15 cellular contexts compared by ENCODE assay signal in the genomic region with DNA sequence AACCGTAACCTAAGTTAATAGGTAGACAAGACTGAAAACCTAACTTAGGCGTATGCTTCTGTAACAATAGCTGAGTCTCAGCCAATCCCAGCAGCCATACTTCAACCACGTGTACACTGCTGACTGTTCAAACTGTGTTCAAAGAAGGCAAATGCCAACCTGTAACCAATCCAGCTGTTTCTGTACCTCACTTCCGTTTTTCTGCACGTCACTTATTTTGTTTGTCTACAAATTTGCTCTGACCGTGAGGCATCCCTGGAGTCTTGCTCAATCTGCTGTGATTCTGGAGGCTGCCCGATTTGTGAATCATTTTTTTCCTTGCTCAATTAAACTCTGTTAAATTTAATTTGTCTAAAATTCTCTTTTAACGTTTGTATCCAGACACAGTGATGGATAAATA. TPM values are rescaled to one million over a fixed set of nuclear protein-coding genes. Genes with fewer than 3 reads are reported as not detected.
A peak's percentile ranks its signal among the peaks of the same experiment; 100 is the strongest.
DNase-seq lines count a peak whose midpoint lies in the region; ATAC-seq, FAIRE-seq and TF ChIP-seq lines count a peak whose summit lies in the region.
"Had no signal": no experiment of that assay in that cellular context is flagged by ENCODE, and none has a peak within 500 bp of the region (broad histone marks: within the 10 kb centered on the region; RNA-seq: fewer than 3 reads in every experiment).

No MANE protein-coding gene starts in this region.

- CTCF ChIA-PET in IMR-90 (lab: Yijun Ruan, JAX) = no interaction called here

- peak overlapping the region; percentile 87; the same call in 1 of the 2 replicates for H3K23ac ChIP-seq in IMR-90 (ENCODE audit: low read depth, low read length)

- no CpG with 5 or more reads among the region's 8 CpGs for WGBS in IMR-90 (ENCODE audit: extremely low coverage in 2 of 2, insufficient read length in 1 of 2), 2 experiments

- no peak for TF ChIP-seq RAD21 in IMR-90 (IDR thresholded peaks at IDR 0.05; ENCODE audit: low read length)

- in situ Hi-C loops in IMR-90 (cut with MboI; ENCODE audit: low sequenced_read_pairs) = no loop called here

- no peaks in the 10 kb centered on the region for H4K20me1 ChIP-seq in IMR-90 (ENCODE audit: insufficient read depth, low read length)

- intact Hi-C loops in IMR-90 (cut with micrococcal nuclease) = loop anchor here (1.0 kb wide), 1 partner anchor 17 kb away; no protein-coding TSS in a partner anchor
- intact Hi-C loops in left lung (cut with DNase I) = no loop called here
- intact Hi-C loops in uterus (cut with DNase I; ENCODE audit: low total_unique reads) = no loop called here

- DNase-seq in IMR-90 (peak; percentile 82), bronchial epithelial cell (ENCODE audit: low read depth) (no peak), left lung (no peak), uterus (peak; percentile 36 to 38)
- no peak for DNase-seq in activated CD4-positive, alpha-beta T cell treated with anti-CD3 and anti-CD28 coated beads for 1 hour
- DNase-seq: activated CD8-positive, alpha-beta T cell treated with anti-CD3 and anti-CD28 coated beads for 36 hours; activated naive CD4-positive, alpha-beta T cell treated with Interleukin-2 at 50 U/mL for 16 hours; foreskin melanocyte; KG1; stimulated activated CD4-positive, alpha-beta T cell treated with anti-CD3 and anti-CD28 coated beads, Interleukin-2, amount 100 ng/mL, for 48 hours; stimulated activated naive CD8-positive, alpha-beta T cell treated with anti-CD3 and anti-CD28 coated beads, Interleukin-15, amount 100 ng/mL, for 72 hours had no signal

- peak overlapping the region; percentile 54; the same call in 1 of the 2 replicates for H2AK5ac ChIP-seq in IMR-90 (ENCODE audit: low read depth, low read length)

- TF ChIP-seq POLR2A in IMR-90 (IDR thresholded peaks at IDR 0.05; ENCODE audit: low read depth, low read length) (no peak), uterus (IDR thresholded peaks at IDR 0.05) (no peak)

- H3K4ac ChIP-seq in IMR-90 (ENCODE audit: low read depth, low read length) = peak overlapping the region; percentile 74; the same call in 1 of the 2 replicates

- BruUV-seq in IMR-90 (replicated peaks; lab: Mats Ljungman, UMichigan) = no TSS peak

- H3K18ac ChIP-seq in IMR-90 (ENCODE audit: low read depth, low read length) = peak overlapping the region; percentile 100

- H3K4me2 ChIP-seq in IMR-90 (ENCODE audit: low read depth, low read length) = peak overlapping the region; percentile 49; the same call in 1 of the 2 replicates

- peak overlapping the region; percentile 98 for H4K5ac ChIP-seq in IMR-90 (ENCODE audit: low read depth, low read length)

- FAIRE-seq in bronchial epithelial cell (lab: Jason Lieb, UNC) = peak; percentile 72
- FAIRE-seq: colon had no signal

- H3K9ac ChIP-seq in IMR-90 (ENCODE audit: low read depth, low read length) = no peak overlapping the region

- H2BK15ac ChIP-seq in IMR-90 (ENCODE audit: low read depth, low read length) = peak overlapping the region; percentile 97

- H3K27me3 ChIP-seq in IMR-90 (ENCODE audit: control insufficient read depth, insufficient read depth, low read length) = no peaks in the 10 kb centered on the region
- no peaks in the 10 kb centered on the region for H3K27me3 ChIP-seq in bronchial epithelial cell (ENCODE audit: control insufficient read depth, insufficient read depth, low read length)
- no peaks in the 10 kb centered on the region for H3K27me3 ChIP-seq in left lung
- H3K27me3 ChIP-seq in uterus = no peaks in the 10 kb centered on the region
- H3K27me3 ChIP-seq: Peyer's patch had no signal

- H3K36me3 ChIP-seq in IMR-90 (ENCODE audit: control insufficient read depth, insufficient read depth, low read length) (no peaks in the 10 kb centered on the region), bronchial epithelial cell (ENCODE audit: control insufficient read depth, insufficient read depth, low read length) (no peaks in the 10 kb centered on the region), left lung (no peaks in the 10 kb centered on the region), uterus (no peaks in the 10 kb centered on the region)
- H3K36me3 ChIP-seq: Peyer's patch had no signal

- POLR2A ChIA-PET in IMR-90 (lab: Charles Lee; ENCODE audit: unreplicated experiment) = no interaction called here

- H3K9me1 ChIP-seq in IMR-90 (ENCODE audit: insufficient read depth, low read length) = peaks cover 2% of the 10 kb centered on the region

- H4K8ac ChIP-seq in IMR-90 (ENCODE audit: low read depth in 2 of 2, low read length in 2 of 2) = peak overlapping the region; percentile 84 to 88; a peak in 3 of 4 replicates

- H3K9me3 ChIP-seq in IMR-90 (ENCODE audit: control insufficient read depth, insufficient read depth, low read length) (no peaks in the 10 kb centered on the region), left lung (no peaks in the 10 kb centered on the region), uterus (no peaks in the 10 kb centered on the region)
- H3K9me3 ChIP-seq: Peyer's patch had no signal

- H2BK120ac ChIP-seq in IMR-90 (ENCODE audit: low read depth, low read length) = peak overlapping the region; percentile 89

- TF ChIP-seq CTCF in IMR-90 (conservative IDR thresholded peaks at IDR 0.05; ENCODE audit: low read depth, low read length) = no peak
- TF ChIP-seq CTCF in bronchial epithelial cell (IDR thresholded peaks at IDR 0.05; ENCODE audit: insufficient read depth, low read length, severe bottlenecking) = no peak
- no peak for TF ChIP-seq CTCF in left lung (IDR thresholded peaks at IDR 0.05)
- no peak for TF ChIP-seq CTCF in uterus (IDR thresholded peaks at IDR 0.05)

- H3K4me1 ChIP-seq in IMR-90 (ENCODE audit: control insufficient read depth, insufficient read depth, low read length) (peaks cover 14% of the 10 kb centered on the region), left lung (peaks cover 8 to 42% of the 10 kb centered on the region in 2 donors), uterus (no peaks in the 10 kb centered on the region)
- H3K4me1 ChIP-seq: Peyer's patch had no signal

- H3K56ac ChIP-seq in IMR-90 (ENCODE audit: extremely low read depth, insufficient read depth, low read length) = peak overlapping the region; percentile 74; the same call in 1 of the 2 replicates

- peak overlapping the region; percentile 71 for H2AFZ ChIP-seq in IMR-90 (replicated peaks; ENCODE audit: low read length, poor library complexity)

- H4K91ac ChIP-seq in IMR-90 (ENCODE audit: insufficient read depth, low read depth, low read length) = peak overlapping the region; percentile 89

- ATAC-seq in IMR-90 (ENCODE audit: low read depth) (peak; percentile 45), left lung (peak; percentile 30), GM21529 (IDR thresholded peaks at IDR 0.05; ENCODE audit: unreplicated experiment) (no peak), GM21447 (IDR thresholded peaks at IDR 0.05; ENCODE audit: unreplicated experiment) (no peak)
- ATAC-seq: activated CD8-positive, alpha-beta T cell treated with anti-CD3 and anti-CD28 coated beads for 36 hours; stimulated activated naive CD8-positive, alpha-beta T cell treated with anti-CD3 and anti-CD28 coated beads, Interleukin-15, amount 100 ng/mL, for 72 hours had no signal

- peak overlapping the region; percentile 96 for H3K14ac ChIP-seq in IMR-90 (replicated peaks; ENCODE audit: low read depth, low read length)

- H3K4me3 ChIP-seq in IMR-90 (ENCODE audit: insufficient read depth, low read depth, low read length) = no peak overlapping the region
- no peak overlapping the region for H3K4me3 ChIP-seq in bronchial epithelial cell (ENCODE audit: low read depth, low read length)
- no peak overlapping the region for H3K4me3 ChIP-seq in left lung
- no peak overlapping the region for H3K4me3 ChIP-seq in uterus
- H3K4me3 ChIP-seq: Peyer's patch had no signal

- H3K27ac ChIP-seq in IMR-90 (ENCODE audit: insufficient read depth, low read length) (peak overlapping the region; percentile 31; the same call in 1 of the 2 replicates), left lung (peak overlapping the region in 1 of 2 donors; percentile 82), uterus (peak overlapping the region in 1 of 2 donors; percentile 63)

- no peak overlapping the region for H2AK9ac ChIP-seq in IMR-90 (replicated peaks; ENCODE audit: low read depth, low read length, poor library complexity)

- H2BK20ac ChIP-seq in IMR-90 (ENCODE audit: low read depth, low read length) = peak overlapping the region; percentile 94

- dilution Hi-C loops in IMR-90 (cut with HindIII; ENCODE audit: low sequenced_read_pairs, unreplicated experiment) = no loop called here

- peak overlapping the region; percentile 95 for H2BK5ac ChIP-seq in IMR-90 (ENCODE audit: low read depth, low read length, poor library complexity, severe bottlenecking)

- H3K79me1 ChIP-seq in IMR-90 (ENCODE audit: low read depth in 1 of 2, low read length in 2 of 2) = no peaks in the 10 kb centered on the region

TF ChIP-seq in IMR-90, 13 proteins besides CTCF, POLR2A, EP300 and RAD21:
- TF ChIP-seq CEBPB (IDR thresholded peaks at IDR 0.05; ENCODE audit: low read depth, low read length) = peak; percentile 84
- TF ChIP-seq RFX5 (IDR thresholded peaks at IDR 0.05; ENCODE audit: low read depth, low read length) = no peak
- TF ChIP-seq, protein P1, sequence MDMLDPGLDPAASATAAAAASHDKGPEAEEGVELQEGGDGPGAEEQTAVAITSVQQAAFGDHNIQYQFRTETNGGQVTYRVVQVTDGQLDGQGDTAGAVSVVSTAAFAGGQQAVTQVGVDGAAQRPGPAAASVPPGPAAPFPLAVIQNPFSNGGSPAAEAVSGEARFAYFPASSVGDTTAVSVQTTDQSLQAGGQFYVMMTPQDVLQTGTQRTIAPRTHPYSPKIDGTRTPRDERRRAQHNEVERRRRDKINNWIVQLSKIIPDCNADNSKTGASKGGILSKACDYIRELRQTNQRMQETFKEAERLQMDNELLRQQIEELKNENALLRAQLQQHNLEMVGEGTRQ (IDR thresholded peaks at IDR 0.05; ENCODE audit: low read depth, low read length) = peak; percentile 29; the same call in 1 of the 2 replicates
- TF ChIP-seq MXI1 (IDR thresholded peaks at IDR 0.05; ENCODE audit: borderline replicate concordance, low read depth, low read length) = no peak

RNA-seq across cellular contexts. Expression of a gene that starts 59.2 kb away (rescaled TPM):
- total RNA-seq in IMR-90 (2012; rRNA removed) (under 0.01 and 0.28 TPM in 2 replicates), bronchial epithelial cell (1.1 TPM in 1 of 2 replicates, not detected in the other), left lung (10 to 100 TPM; 58.4 to 72.7 TPM), uterus (10 to 100 TPM; 14.9 to 63.5 (median 37.8) TPM)
- polyA plus RNA-seq in IMR-90 (2012; rRNA removed) = 0.07 and 0.09 TPM in 2 replicates
- polyA plus RNA-seq in IMR-90 (2012; cell fraction: cytosol; rRNA removed) = 0.15 TPM in 1 of 2 replicates, not detected in the other
- 0.07 and 0.19 TPM in 2 replicates for polyA plus RNA-seq in IMR-90 (2012; cell fraction: nucleus; rRNA removed; ENCODE audit: low replicate concordance)
- total RNA-seq: activated CD8-positive, alpha-beta T cell treated with anti-CD3 and anti-CD28 coated beads for 36 hours had no signal

Comparison
In these comparisons a context has a peak if more than half of its experiments do, and no peak if none do; other contexts are left out.
1. ATAC-seq: peak in IMR-90 (single experiment) and left lung (single experiment); none in GM21529 (single experiment) and GM21447 (single experiment).
2. DNase-seq: peak in IMR-90 (single experiment) and uterus (2 of 2); none in bronchial epithelial cell (single experiment), left lung (0 of 2) and activated CD4-positive, alpha-beta T cell treated with anti-CD3 and anti-CD28 coated beads for 1 hour (single experiment).